Comparison of ENCODE assay signal across 19 cellular contexts in the genomic region with DNA sequence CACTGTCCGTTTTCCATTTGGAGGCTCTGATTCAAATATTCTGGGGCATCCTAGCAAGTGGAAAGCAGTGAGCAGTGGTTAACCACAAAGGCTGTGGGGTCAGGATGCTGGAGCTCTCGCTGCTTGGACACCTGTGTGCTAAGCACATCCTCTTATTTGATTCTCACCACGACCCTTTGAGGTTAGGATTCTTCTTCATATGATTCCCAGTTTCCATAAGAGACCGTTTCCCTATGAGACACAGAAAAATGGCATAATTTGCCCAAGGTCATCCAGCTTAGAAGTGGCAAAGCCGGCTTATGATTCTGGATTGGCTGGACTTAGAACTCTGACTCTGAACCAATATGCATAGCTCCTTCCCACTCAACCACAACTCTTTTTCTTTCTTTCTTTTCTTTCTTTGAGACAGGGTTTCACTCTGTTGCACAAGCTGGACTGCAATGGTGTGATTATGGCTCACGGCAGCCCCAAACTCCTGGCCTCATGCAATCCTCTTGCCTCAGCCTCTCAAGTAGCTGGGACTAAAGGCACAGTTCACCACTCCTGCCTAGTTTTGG.
DNase-seq lines count a peak whose midpoint lies in the region; ATAC-seq and TF ChIP-seq lines count a peak whose summit lies in the region.
"Had no signal": no experiment of that assay in that cellular context is flagged by ENCODE, and none has a peak within 500 bp of the region (broad histone marks: within the 10 kb centered on the region; RNA-seq: fewer than 3 reads in every experiment).

No MANE protein-coding gene starts in this region.

- H3K27me3 ChIP-seq in BE2C = no peaks in the 10 kb centered on the region
- H3K27me3 ChIP-seq: breast epithelium had no signal

- ATAC-seq in stimulated activated naive CD8-positive, alpha-beta T cell treated with anti-CD3 and anti-CD28 coated beads, Interleukin-15, amount 100 ng/mL, for 72 hours = no peak
- ATAC-seq in stimulated activated naive CD8-positive, alpha-beta T cell treated with anti-CD3 and anti-CD28 coated beads, Interleukin-15, Interleukin-2, amounts not matched to agents 100 U/mL and 50 U/mL, for 24 hours = no peak
- no peak for ATAC-seq in stimulated activated effector memory CD8-positive, alpha-beta T cell treated with anti-CD3 and anti-CD28 coated beads, Interleukin-12 subunit alpha, Interleukin-12 subunit beta, amount 100 ng/mL, for 72 hours
- ATAC-seq in GM21526 (IDR thresholded peaks at IDR 0.05; ENCODE audit: low FRiP score, unreplicated experiment) = no peak
- ATAC-seq: GM23338, left lobe of liver, mucosa of descending colon had no signal

- in situ Hi-C loops in astrocyte of the cerebellum (cut with HindIII; ENCODE audit: low sequenced_read_pairs) = no loop called here

- no peaks in the 10 kb centered on the region for H3K36me3 Mint-ChIP-seq in stimulated activated effector memory CD8-positive, alpha-beta T cell treated with anti-CD3 and anti-CD28 coated beads, Interleukin-12 subunit alpha, Interleukin-12 subunit beta, amount 100 ng/mL, for 72 hours

- no peaks in the 10 kb centered on the region for H3K9me3 Mint-ChIP-seq in stimulated activated naive CD8-positive, alpha-beta T cell treated with anti-CD3 and anti-CD28 coated beads, Interleukin-15, amount 100 ng/mL, for 72 hours
- no peaks in the 10 kb centered on the region for H3K9me3 Mint-ChIP-seq in stimulated activated effector memory CD8-positive, alpha-beta T cell treated with anti-CD3 and anti-CD28 coated beads, Interleukin-12 subunit alpha, Interleukin-12 subunit beta, amount 100 ng/mL, for 72 hours
- H3K9me3 Mint-ChIP-seq: GM23338; T-helper 2 cell treated with Interferon-gamma antibody and Interleukin-4, amounts not matched to agents 5 μg/mL and 100 μg/mL, for 36 hours had no signal

- H3K27ac Mint-ChIP-seq in stimulated activated naive CD8-positive, alpha-beta T cell treated with anti-CD3 and anti-CD28 coated beads, Interleukin-15, amount 100 ng/mL, for 72 hours = peak overlapping the region; percentile 79 to 90
- H3K27ac Mint-ChIP-seq in stimulated activated effector memory CD8-positive, alpha-beta T cell treated with anti-CD3 and anti-CD28 coated beads, Interleukin-12 subunit alpha, Interleukin-12 subunit beta, amount 100 ng/mL, for 72 hours = no peak overlapping the region
- H3K27ac Mint-ChIP-seq: GM23338; T-helper 2 cell treated with Interferon-gamma antibody and Interleukin-4, amounts not matched to agents 5 μg/mL and 100 μg/mL, for 36 hours had no signal

- H3K9me3 ChIP-seq in BE2C = no peaks in the 10 kb centered on the region
- H3K9me3 ChIP-seq: breast epithelium, mucosa of descending colon had no signal

- H3K27me3 Mint-ChIP-seq in stimulated activated naive CD8-positive, alpha-beta T cell treated with anti-CD3 and anti-CD28 coated beads, Interleukin-15, amount 100 ng/mL, for 72 hours = no peaks in the 10 kb centered on the region

- H3K4me1 Mint-ChIP-seq in stimulated activated naive CD8-positive, alpha-beta T cell treated with anti-CD3 and anti-CD28 coated beads, Interleukin-15, amount 100 ng/mL, for 72 hours = peaks cover 37% of the 10 kb centered on the region
- peaks cover 11% of the 10 kb centered on the region for H3K4me1 Mint-ChIP-seq in stimulated activated effector memory CD8-positive, alpha-beta T cell treated with anti-CD3 and anti-CD28 coated beads, Interleukin-12 subunit alpha, Interleukin-12 subunit beta, amount 100 ng/mL, for 72 hours

- H3K36me3 ChIP-seq in BE2C = no peaks in the 10 kb centered on the region
- H3K36me3 ChIP-seq: breast epithelium had no signal

- DNase-seq in stimulated activated naive CD8-positive, alpha-beta T cell treated with anti-CD3 and anti-CD28 coated beads, Interleukin-15, amount 100 ng/mL, for 72 hours = no peak
- DNase-seq in stimulated activated naive CD8-positive, alpha-beta T cell treated with anti-CD3 and anti-CD28 coated beads, Interleukin-15, Interleukin-2, amounts not matched to agents 100 U/mL and 50 U/mL, for 24 hours = no peak
- peak; percentile 77 for DNase-seq in astrocyte of the cerebellum (ENCODE audit: low read depth)
- peak; percentile 61 for DNase-seq in fibroblast of villous mesenchyme (ENCODE audit: low read depth)
- no peak for DNase-seq in BE2C
- DNase-seq in stimulated activated effector memory CD8-positive, alpha-beta T cell treated with anti-CD3 and anti-CD28 coated beads, Interleukin-12 subunit alpha, Interleukin-12 subunit beta, amount 100 ng/mL, for 72 hours (ENCODE audit: low spot score in 2 of 2) = no peak
- no peak for DNase-seq in NCI-H2227 (lab: John Stamatoyannopoulos, UW; ENCODE audit: unreplicated experiment)
- DNase-seq: activated CD4-positive, CD25-positive, alpha-beta regulatory T cell treated with anti-CD3 and anti-CD28 coated beads, Interleukin-2, amount 50 U/mL, for 72 hours; activated naive CD4-positive, alpha-beta T cell; COR-L47; GF-D8; KG1; mucosa of descending colon; stimulated activated naive CD4-positive, alpha-beta T cell had no signal

- TF ChIP-seq CTCF in astrocyte of the cerebellum (IDR thresholded peaks at IDR 0.05; ENCODE audit: low read depth, low read length, missing control alignments) (no peak), fibroblast of villous mesenchyme (IDR thresholded peaks at IDR 0.05; ENCODE audit: insufficient read depth, low read depth, low read length) (no peak), BE2C (IDR thresholded peaks at IDR 0.05; ENCODE audit: low read depth, low read length) (no peak)

- H3K4me3 ChIP-seq in astrocyte of the cerebellum (ENCODE audit: low read depth, low read length) = no peak overlapping the region
- H3K4me3 ChIP-seq in fibroblast of villous mesenchyme (ENCODE audit: low read depth, low read length) = no peak overlapping the region
- H3K4me3 ChIP-seq in BE2C (ENCODE audit: low read depth, low read length) = no peak overlapping the region
- H3K4me3 ChIP-seq: breast epithelium, GM23338, mucosa of descending colon had no signal

- H3K4me1 ChIP-seq in BE2C = peaks cover 12% of the 10 kb centered on the region
- H3K4me1 ChIP-seq: breast epithelium had no signal

- H3K4me3 Mint-ChIP-seq in stimulated activated naive CD8-positive, alpha-beta T cell treated with anti-CD3 and anti-CD28 coated beads, Interleukin-15, amount 100 ng/mL, for 72 hours = no peak overlapping the region
- no peak overlapping the region for H3K4me3 Mint-ChIP-seq in stimulated activated effector memory CD8-positive, alpha-beta T cell treated with anti-CD3 and anti-CD28 coated beads, Interleukin-12 subunit alpha, Interleukin-12 subunit beta, amount 100 ng/mL, for 72 hours
- H3K4me3 Mint-ChIP-seq: GM23338; T-helper 2 cell treated with Interferon-gamma antibody and Interleukin-4, amounts not matched to agents 5 μg/mL and 100 μg/mL, for 36 hours had no signal

Comparison
In these comparisons a context has a peak if more than half of its experiments do, and no peak if none do; other contexts are left out.
1. DNase-seq: peak in astrocyte of the cerebellum (single experiment) and fibroblast of villous mesenchyme (single experiment); none in stimulated activated naive CD8-positive, alpha-beta T cell treated with anti-CD3 and anti-CD28 coated beads, Interleukin-15, amount 100 ng/mL, for 72 hours (0 of 2), stimulated activated naive CD8-positive, alpha-beta T cell treated with anti-CD3 and anti-CD28 coated beads, Interleukin-15, Interleukin-2, amounts not matched to agents 100 U/mL and 50 U/mL, for 24 hours (single experiment), BE2C (single experiment), stimulated activated effector memory CD8-positive, alpha-beta T cell treated with anti-CD3 and anti-CD28 coated beads, Interleukin-12 subunit alpha, Interleukin-12 subunit beta, amount 100 ng/mL, for 72 hours (0 of 2) and NCI-H2227 (single experiment).